1 cellular context compared by ENCODE assay signal in genomic region chr20:38962044-38962897, GRCh38.
TF ChIP-seq lines count a peak whose summit lies in the region.

Gene DHX35, plus strand, starts transcription at chr20:38962344. Its CDS starts 24 bp downstream, at chr20:38962368.

TF ChIP-seq in HepG2, 621 proteins besides CTCF, POLR2A, EP300 and RAD21 (continued from another document and continues in another):
- TF ChIP-seq, protein P1, sequence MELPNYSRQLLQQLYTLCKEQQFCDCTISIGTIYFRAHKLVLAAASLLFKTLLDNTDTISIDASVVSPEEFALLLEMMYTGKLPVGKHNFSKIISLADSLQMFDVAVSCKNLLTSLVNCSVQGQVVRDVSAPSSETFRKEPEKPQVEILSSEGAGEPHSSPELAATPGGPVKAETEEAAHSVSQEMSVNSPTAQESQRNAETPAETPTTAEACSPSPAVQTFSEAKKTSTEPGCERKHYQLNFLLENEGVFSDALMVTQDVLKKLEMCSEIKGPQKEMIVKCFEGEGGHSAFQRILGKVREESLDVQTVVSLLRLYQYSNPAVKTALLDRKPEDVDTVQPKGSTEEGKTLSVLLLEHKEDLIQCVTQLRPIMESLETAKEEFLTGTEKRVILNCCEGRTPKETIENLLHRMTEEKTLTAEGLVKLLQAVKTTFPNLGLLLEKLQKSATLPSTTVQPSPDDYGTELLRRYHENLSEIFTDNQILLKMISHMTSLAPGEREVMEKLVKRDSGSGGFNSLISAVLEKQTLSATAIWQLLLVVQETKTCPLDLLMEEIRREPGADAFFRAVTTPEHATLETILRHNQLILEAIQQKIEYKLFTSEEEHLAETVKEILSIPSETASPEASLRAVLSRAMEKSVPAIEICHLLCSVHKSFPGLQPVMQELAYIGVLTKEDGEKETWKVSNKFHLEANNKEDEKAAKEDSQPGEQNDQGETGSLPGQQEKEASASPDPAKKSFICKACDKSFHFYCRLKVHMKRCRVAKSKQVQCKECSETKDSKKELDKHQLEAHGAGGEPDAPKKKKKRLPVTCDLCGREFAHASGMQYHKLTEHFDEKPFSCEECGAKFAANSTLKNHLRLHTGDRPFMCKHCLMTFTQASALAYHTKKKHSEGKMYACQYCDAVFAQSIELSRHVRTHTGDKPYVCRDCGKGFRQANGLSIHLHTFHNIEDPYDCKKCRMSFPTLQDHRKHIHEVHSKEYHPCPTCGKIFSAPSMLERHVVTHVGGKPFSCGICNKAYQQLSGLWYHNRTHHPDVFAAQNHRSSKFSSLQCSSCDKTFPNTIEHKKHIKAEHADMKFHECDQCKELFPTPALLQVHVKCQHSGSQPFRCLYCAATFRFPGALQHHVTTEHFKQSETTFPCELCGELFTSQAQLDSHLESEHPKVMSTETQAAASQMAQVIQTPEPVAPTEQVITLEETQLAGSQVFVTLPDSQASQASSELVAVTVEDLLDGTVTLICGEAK (IDR thresholded peaks at IDR 0.05), result no peak
- TF ChIP-seq, protein P1 (CRISPR knock-in tag; IDR thresholded peaks at IDR 0.05), result peak; percentile 93
- TF ChIP-seq ELF3 (CRISPR knock-in tag; IDR thresholded peaks at IDR 0.05), result peak; percentile 82
- peak; percentile 86 for TF ChIP-seq ETV6 (CRISPR knock-in tag; conservative IDR thresholded peaks at IDR 0.05)
- TF ChIP-seq ZNF142 (CRISPR knock-in tag; IDR thresholded peaks at IDR 0.05), result peak; percentile 53; the same call in 1 of the 2 replicates
- no peak for TF ChIP-seq TAF15 (IDR thresholded peaks at IDR 0.05; ENCODE audit: low read depth, low read length, poor library complexity, severe bottlenecking)
- TF ChIP-seq, protein P2, sequence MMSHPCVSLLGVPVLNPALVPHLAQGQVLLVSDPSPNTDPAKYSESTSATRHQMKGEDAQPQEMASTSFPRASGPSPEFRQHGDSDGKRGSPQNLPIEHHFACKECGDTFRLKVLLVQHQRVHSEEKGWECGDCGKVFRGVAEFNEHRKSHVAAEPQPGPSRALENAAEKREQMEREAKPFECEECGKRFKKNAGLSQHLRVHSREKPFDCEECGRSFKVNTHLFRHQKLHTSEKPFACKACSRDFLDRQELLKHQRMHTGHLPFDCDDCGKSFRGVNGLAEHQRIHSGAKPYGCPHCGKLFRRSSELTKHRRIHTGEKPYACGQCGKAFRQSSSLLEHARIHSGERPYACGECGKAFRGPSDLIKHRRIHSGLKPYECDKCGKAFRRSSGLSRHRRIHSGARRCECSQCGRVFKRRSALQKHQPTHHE (CRISPR knock-in tag; IDR thresholded peaks at IDR 0.05; ENCODE audit: borderline replicate concordance), result no peak; the same call in 1 of the 2 replicates
- TF ChIP-seq MYC (CRISPR knock-in tag; IDR thresholded peaks at IDR 0.05; ENCODE audit: borderline replicate concordance), result peak; percentile 96
- TF ChIP-seq HNRNPK (IDR thresholded peaks at IDR 0.05; ENCODE audit: low read depth, low read length, poor library complexity, severe bottlenecking), result no peak
- TF ChIP-seq ZNF792 (CRISPR knock-in tag; IDR thresholded peaks at IDR 0.05), result peak; percentile 90
- TF ChIP-seq TRIM24 (CRISPR knock-in tag; IDR thresholded peaks at IDR 0.05), result no peak
- 0 out of 2 replicates have a peak, but pooled peaks have one; percentile 90 for TF ChIP-seq ATF5 (CRISPR knock-in tag; IDR thresholded peaks at IDR 0.05; ENCODE audit: low read depth)
- TF ChIP-seq HNRNPUL1 (IDR thresholded peaks at IDR 0.05; ENCODE audit: low read depth, low read length), result peak; percentile 83
- TF ChIP-seq ZNF891 (CRISPR knock-in tag; IDR thresholded peaks at IDR 0.05), result peak; percentile 97
- TF ChIP-seq, protein P3, sequence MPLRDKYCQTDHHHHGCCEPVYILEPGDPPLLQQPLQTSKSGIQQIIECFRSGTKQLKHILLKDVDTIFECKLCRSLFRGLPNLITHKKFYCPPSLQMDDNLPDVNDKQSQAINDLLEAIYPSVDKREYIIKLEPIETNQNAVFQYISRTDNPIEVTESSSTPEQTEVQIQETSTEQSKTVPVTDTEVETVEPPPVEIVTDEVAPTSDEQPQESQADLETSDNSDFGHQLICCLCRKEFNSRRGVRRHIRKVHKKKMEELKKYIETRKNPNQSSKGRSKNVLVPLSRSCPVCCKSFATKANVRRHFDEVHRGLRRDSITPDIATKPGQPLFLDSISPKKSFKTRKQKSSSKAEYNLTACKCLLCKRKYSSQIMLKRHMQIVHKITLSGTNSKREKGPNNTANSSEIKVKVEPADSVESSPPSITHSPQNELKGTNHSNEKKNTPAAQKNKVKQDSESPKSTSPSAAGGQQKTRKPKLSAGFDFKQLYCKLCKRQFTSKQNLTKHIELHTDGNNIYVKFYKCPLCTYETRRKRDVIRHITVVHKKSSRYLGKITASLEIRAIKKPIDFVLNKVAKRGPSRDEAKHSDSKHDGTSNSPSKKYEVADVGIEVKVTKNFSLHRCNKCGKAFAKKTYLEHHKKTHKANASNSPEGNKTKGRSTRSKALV (CRISPR knock-in tag; IDR thresholded peaks at IDR 0.05), result peak; percentile 66; the same call in 1 of the 2 replicates
- TF ChIP-seq ETS1 (CRISPR knock-in tag; IDR thresholded peaks at IDR 0.05), result no peak
- no peak for TF ChIP-seq ZNF841 (CRISPR knock-in tag; IDR thresholded peaks at IDR 0.05; ENCODE audit: borderline replicate concordance)
- no peak for TF ChIP-seq ZNF550 (CRISPR knock-in tag; IDR thresholded peaks at IDR 0.05; ENCODE audit: borderline replicate concordance)
- TF ChIP-seq, protein P4, sequence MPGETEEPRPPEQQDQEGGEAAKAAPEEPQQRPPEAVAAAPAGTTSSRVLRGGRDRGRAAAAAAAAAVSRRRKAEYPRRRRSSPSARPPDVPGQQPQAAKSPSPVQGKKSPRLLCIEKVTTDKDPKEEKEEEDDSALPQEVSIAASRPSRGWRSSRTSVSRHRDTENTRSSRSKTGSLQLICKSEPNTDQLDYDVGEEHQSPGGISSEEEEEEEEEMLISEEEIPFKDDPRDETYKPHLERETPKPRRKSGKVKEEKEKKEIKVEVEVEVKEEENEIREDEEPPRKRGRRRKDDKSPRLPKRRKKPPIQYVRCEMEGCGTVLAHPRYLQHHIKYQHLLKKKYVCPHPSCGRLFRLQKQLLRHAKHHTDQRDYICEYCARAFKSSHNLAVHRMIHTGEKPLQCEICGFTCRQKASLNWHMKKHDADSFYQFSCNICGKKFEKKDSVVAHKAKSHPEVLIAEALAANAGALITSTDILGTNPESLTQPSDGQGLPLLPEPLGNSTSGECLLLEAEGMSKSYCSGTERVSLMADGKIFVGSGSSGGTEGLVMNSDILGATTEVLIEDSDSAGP (CRISPR knock-in tag; IDR thresholded peaks at IDR 0.05; ENCODE audit: borderline replicate concordance), result peak; percentile 98
- TF ChIP-seq ZHX1 (CRISPR knock-in tag; IDR thresholded peaks at IDR 0.05; ENCODE audit: low read depth), result peak; percentile 93; the same call in 1 of the 2 replicates
- TF ChIP-seq SATB2 (CRISPR knock-in tag; IDR thresholded peaks at IDR 0.05), result no peak; the same call in 1 of the 2 replicates
- peak; percentile 59; the same call in 1 of the 2 replicates for TF ChIP-seq NKX3-1 (CRISPR knock-in tag; IDR thresholded peaks at IDR 0.05)
- no peak for TF ChIP-seq RORA (CRISPR knock-in tag; IDR thresholded peaks at IDR 0.05)
